8 cellular contexts compared by ENCODE assay signal in genomic region chr2:205683179-205683978, GRCh38. TPM values are rescaled to one million over a fixed set of nuclear protein-coding genes. Genes with fewer than 3 reads are reported as not detected.
DNase-seq lines count a peak whose midpoint lies in the region; ATAC-seq and TF ChIP-seq lines count a peak whose summit lies in the region.

No MANE protein-coding gene starts in this region.

- peaks cover 40% of the 10 kb centered on the region for H3K4me1 Mint-ChIP-seq in stimulated activated naive CD8-positive, alpha-beta T cell treated with anti-CD3 and anti-CD28 coated beads, Interleukin-15, Interleukin-2, amounts not matched to agents 100 ng/mL and 50 ng/mL, for 24 hours (ENCODE audit: low read depth)
- peaks cover 69% of the 10 kb centered on the region for H3K4me1 Mint-ChIP-seq in brain

- no peak for ATAC-seq in stimulated activated naive CD8-positive, alpha-beta T cell treated with anti-CD3 and anti-CD28 coated beads, Interleukin-15, Interleukin-2, amounts not matched to agents 100 U/mL and 50 U/mL, for 24 hours
- no peak for ATAC-seq in HG03342 (IDR thresholded peaks at IDR 0.05; ENCODE audit: unreplicated experiment)
- ATAC-seq in GM21381 (IDR thresholded peaks at IDR 0.05; ENCODE audit: unreplicated experiment), result no peak

- DNase-seq in stimulated activated naive CD8-positive, alpha-beta T cell treated with anti-CD3 and anti-CD28 coated beads, Interleukin-15, Interleukin-2, amounts not matched to agents 100 U/mL and 50 U/mL, for 24 hours, result no peak
- DNase-seq in lung microvascular endothelial cell (ENCODE audit: low read depth in 2 of 2), result peak; percentile 35 to 41
- DNase-seq in foreskin melanocyte, result no peak
- no peak for DNase-seq in cerebellar cortex (ENCODE audit: low spot score)

- no peak overlapping the region for H3K27ac Mint-ChIP-seq in stimulated activated naive CD8-positive, alpha-beta T cell treated with anti-CD3 and anti-CD28 coated beads, Interleukin-15, Interleukin-2, amounts not matched to agents 100 ng/mL and 50 ng/mL, for 24 hours
- peak overlapping the region; percentile 45 to 96 (median 93) for H3K27ac Mint-ChIP-seq in brain

- H3K36me3 Mint-ChIP-seq in stimulated activated naive CD8-positive, alpha-beta T cell treated with anti-CD3 and anti-CD28 coated beads, Interleukin-15, Interleukin-2, amounts not matched to agents 100 ng/mL and 50 ng/mL, for 24 hours (ENCODE audit: low read depth), result no peaks in the 10 kb centered on the region
- peaks cover 4% of the 10 kb centered on the region for H3K36me3 Mint-ChIP-seq in brain

- peaks cover 76% of the 10 kb centered on the region for H3K27me3 Mint-ChIP-seq in stimulated activated naive CD8-positive, alpha-beta T cell treated with anti-CD3 and anti-CD28 coated beads, Interleukin-15, Interleukin-2, amounts not matched to agents 100 ng/mL and 50 ng/mL, for 24 hours
- H3K27me3 Mint-ChIP-seq in brain, result peaks cover 72% of the 10 kb centered on the region

- H3K9me3 Mint-ChIP-seq in stimulated activated naive CD8-positive, alpha-beta T cell treated with anti-CD3 and anti-CD28 coated beads, Interleukin-15, Interleukin-2, amounts not matched to agents 100 ng/mL and 50 ng/mL, for 24 hours, result no peaks in the 10 kb centered on the region
- peaks cover 0 to 15% (median 3%) of the 10 kb centered on the region in 5 experiments for H3K9me3 Mint-ChIP-seq in brain

- H3K4me3 Mint-ChIP-seq in stimulated activated naive CD8-positive, alpha-beta T cell treated with anti-CD3 and anti-CD28 coated beads, Interleukin-15, Interleukin-2, amounts not matched to agents 100 ng/mL and 50 ng/mL, for 24 hours, result peak overlapping the region; percentile 79
- peak overlapping the region; percentile 90 to 95 (median 93) for H3K4me3 Mint-ChIP-seq in brain

- no peak for TF ChIP-seq CTCF in brain (conservative IDR thresholded peaks at IDR 0.05)

RNA-seq across cellular contexts. Expression of gene NRP2, which starts 1.1 kb away (rescaled TPM):
- 10.2 TPM for polyA plus RNA-seq in brain (ENCODE audit: insufficient read depth, low read depth, low replicate concordance)
- 137 and 163 TPM in 2 replicates for total RNA-seq in lung microvascular endothelial cell

Comparison
In these comparisons a context has a peak if more than half of its experiments do, and no peak if none do; other contexts are left out.
1. DNase-seq: peak in lung microvascular endothelial cell (2 of 2); none in stimulated activated naive CD8-positive, alpha-beta T cell treated with anti-CD3 and anti-CD28 coated beads, Interleukin-15, Interleukin-2, amounts not matched to agents 100 U/mL and 50 U/mL, for 24 hours (single experiment), foreskin melanocyte (single experiment) and cerebellar cortex (single experiment).